In the genomic region with DNA sequence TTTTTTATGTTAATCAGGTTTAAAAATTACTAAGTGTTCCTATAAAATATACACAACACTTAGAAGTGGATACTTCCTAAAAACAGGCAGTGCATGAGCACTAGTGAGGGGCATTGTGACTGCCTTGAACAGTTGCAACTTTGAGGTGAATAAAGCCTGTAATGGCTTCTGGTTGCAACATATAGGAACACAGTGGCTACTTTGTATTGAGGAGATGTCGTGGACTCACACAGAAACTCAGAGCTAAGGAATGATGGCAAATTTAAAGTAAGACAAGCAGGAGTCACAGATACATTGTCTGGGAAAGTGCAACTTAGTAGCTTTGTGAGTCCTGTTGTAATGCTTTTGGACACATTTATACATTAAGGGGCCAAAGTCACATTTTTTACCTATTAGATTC, we compare ENCODE assay signal across 8 cellular contexts. TPM values are rescaled to one million over a fixed set of nuclear protein-coding genes. Genes with fewer than 3 reads are reported as not detected.
DNase-seq lines count a peak whose midpoint lies in the region; ATAC-seq and TF ChIP-seq lines count a peak whose summit lies in the region.

No MANE protein-coding gene starts in this region.

- TF ChIP-seq EP300 in sigmoid colon (IDR thresholded peaks at IDR 0.05), result no peak

- H3K9me3 ChIP-seq in ES-I3 (ENCODE audit: control insufficient read depth, insufficient read depth, low read length), result no peaks in the 10 kb centered on the region
- no peaks in the 10 kb centered on the region for H3K9me3 ChIP-seq in PC-9 (ENCODE audit: insufficient read depth, low read depth)
- H3K9me3 ChIP-seq in sigmoid colon, result no peaks in the 10 kb centered on the region

- 0 out of 2 replicates have a peak overlapping the region, but pooled peaks have one; percentile 84 for H2AFZ ChIP-seq in PC-9

- TF ChIP-seq CTCF in PC-9 (conservative IDR thresholded peaks at IDR 0.05) (no peak), epithelial cell of esophagus (IDR thresholded peaks at IDR 0.05; ENCODE audit: insufficient read depth, low read depth, low read length, missing control alignments) (no peak), sigmoid colon (IDR thresholded peaks at IDR 0.05) (no peak), GM20000 (IDR thresholded peaks at IDR 0.05; ENCODE audit: extremely low read depth, missing control alignments) (no peak)

- H3K79me2 ChIP-seq in PC-9 (ENCODE audit: low read depth), result no peaks in the 10 kb centered on the region

- no peaks in the 10 kb centered on the region for H3K9me2 ChIP-seq in PC-9 (ENCODE audit: insufficient read depth)

- H3K36me3 ChIP-seq in ES-I3 (ENCODE audit: insufficient read depth, low read length), result peaks cover 14% of the 10 kb centered on the region
- no peaks in the 10 kb centered on the region for H3K36me3 ChIP-seq in PC-9 (ENCODE audit: low read depth)
- H3K36me3 ChIP-seq in sigmoid colon, result no peaks in the 10 kb centered on the region

- no peak overlapping the region for H3K27ac ChIP-seq in PC-9
- peak overlapping the region; percentile 78 to 90 (median 88) for H3K27ac ChIP-seq in sigmoid colon

- BruUV-seq in PC-9 (replicated peaks; lab: Mats Ljungman, UMichigan), result no TSS peak

- intact Hi-C loops in PC-9 (cut with micrococcal nuclease; ENCODE audit: unreplicated experiment) (no loop called here), sigmoid colon (cut with DNase I) (loop anchor here (5.0 to 10.0 kb wide), 2 partner anchors 121 to 207 kb away; partner anchors contain the start of gene POLR1H), left colon (cut with DNase I, micrococcal nuclease) (no loop called here)

- DNase-seq in PC-9, result no peak
- DNase-seq in epithelial cell of esophagus (ENCODE audit: low read depth), result peak; percentile 34
- DNase-seq in sigmoid colon, result no peak
- no peak for DNase-seq in NCI-H1694 treated with DMSO at 0.1 percent for 48 hours (lab: John Stamatoyannopoulos, UW)
- DNase-seq in GM20000 (ENCODE audit: low spot score), result no peak
- no peak for DNase-seq in left colon

- H3K27me3 ChIP-seq in PC-9 (ENCODE audit: insufficient read depth, low read depth), result no peaks in the 10 kb centered on the region
- no peaks in the 10 kb centered on the region for H3K27me3 ChIP-seq in sigmoid colon

- WGBS in sigmoid colon, 2 donors, result 0 to 6% methylated on average over 1 of the region's 1 CpG

- peak overlapping the region; percentile 64; the same call in 1 of the 2 replicates for H3K9ac ChIP-seq in ES-I3 (ENCODE audit: low read depth, low read length)

- POLR2A ChIA-PET in PC-9 (lab: Charles Lee; ENCODE audit: unreplicated experiment), result interaction anchor here (0.5 kb wide), 1 partner anchor 83 kb away, joined by 4 read pairs; no protein-coding TSS in a partner anchor

- H4K20me1 ChIP-seq in PC-9 (ENCODE audit: insufficient read depth), result no peaks in the 10 kb centered on the region

- no peaks in the 10 kb centered on the region for H3F3A ChIP-seq in PC-9 (ENCODE audit: insufficient read depth, low read depth)

- H3K4me3 ChIP-seq in PC-9 (peak overlapping the region; percentile 55), epithelial cell of esophagus (ENCODE audit: low read length) (no peak overlapping the region), sigmoid colon (peak overlapping the region; percentile 48 to 76 (median 62))

- TF ChIP-seq POLR2A in sigmoid colon (IDR thresholded peaks at IDR 0.05), result no peak

- H3K4me1 ChIP-seq in ES-I3 (ENCODE audit: insufficient read depth, low read length) (no peaks in the 10 kb centered on the region), PC-9 (replicated peaks; ENCODE audit: insufficient read depth) (no peaks in the 10 kb centered on the region), sigmoid colon (peaks cover 0 to 13% (median 2%) of the 10 kb centered on the region in 4 donors)

- H3K4me2 ChIP-seq in PC-9, result peak overlapping the region; percentile 83

- CTCF ChIA-PET in PC-9 (lab: Charles Lee), result interaction anchor here (0.6 kb wide), 1 partner anchor 221 kb away, joined by 4 read pairs; no protein-coding TSS in a partner anchor

- ATAC-seq in GM21515 (IDR thresholded peaks at IDR 0.05; ENCODE audit: unreplicated experiment) (no peak), left colon (no peak)

RNA-seq across cellular contexts. Expression of gene HLA-A, which starts 0.9 kb away (rescaled TPM):
- total RNA-seq in PC-9 (2021), result 168 and 261 TPM in 2 replicates
- total RNA-seq in sigmoid colon, result 100 to 1,000 TPM; 279 to 524 (median 398) TPM
- 1,000 to 10,000 TPM in 1 of 3 donors, 100 to 1,000 TPM in 2; 302 to 2,938 (median 684) TPM for polyA plus RNA-seq in sigmoid colon
- 1,000 to 10,000 TPM; 1,119 to 1,618 TPM for total RNA-seq in left colon
